ENCODE assay signal across 24 cellular contexts in the genomic region with DNA sequence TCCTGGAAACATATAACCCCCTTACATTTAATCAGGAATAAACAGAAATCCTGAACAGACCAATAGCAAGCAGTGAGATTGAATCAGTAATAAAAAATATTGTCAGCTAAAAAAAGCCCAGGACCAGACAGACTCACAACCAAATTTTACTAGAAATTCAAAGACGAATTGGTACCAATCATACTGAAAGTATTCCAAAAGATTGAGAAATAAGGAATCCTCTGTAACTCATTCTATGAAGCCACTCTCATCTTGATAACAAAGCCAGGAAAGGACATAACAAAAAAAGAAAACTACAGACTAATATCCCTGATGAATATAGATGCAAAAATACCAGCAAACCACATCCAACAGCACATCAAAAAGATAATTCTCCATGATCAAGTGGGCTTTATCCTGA.
"Had no signal": no experiment of that assay in that cellular context is flagged by ENCODE, and none has a peak within 500 bp of the region (broad histone marks: within the 10 kb centered on the region; RNA-seq: fewer than 3 reads in every experiment).

No MANE protein-coding gene starts in this region.

- ATAC-seq: activated CD4-positive, CD25-positive, alpha-beta regulatory T cell treated with anti-CD3 and anti-CD28 coated beads, Interleukin-2, amount 50 U/mL, for 24 hours; effector memory CD8-positive, alpha-beta T cell; gastrocnemius medialis; left ventricle myocardium superior; pancreas; right cardiac atrium; stimulated activated effector memory CD8-positive, alpha-beta T cell treated with anti-CD3 and anti-CD28 coated beads, Interleukin-12 subunit alpha, Interleukin-12 subunit beta, amount 100 ng/mL, for 72 hours; stimulated activated naive CD8-positive, alpha-beta T cell treated with anti-CD3 and anti-CD28 coated beads, Interleukin-15, amount 100 ng/mL, for 72 hours had no signal

- H3K4me1 Mint-ChIP-seq: activated CD4-positive, alpha-beta memory T cell treated with anti-CD3 and anti-CD28 coated beads, Interleukin-2, amount 10 ng/mL, durations not matched to agents 7 days and 5 days; activated CD4-positive, alpha-beta T cell treated with anti-CD3 and anti-CD28 coated beads, Interleukin-2, amount 10 ng/mL, durations not matched to agents 24 days and 14 days; central memory CD8-positive, alpha-beta T cell; stimulated activated effector memory CD8-positive, alpha-beta T cell treated with anti-CD3 and anti-CD28 coated beads, Interleukin-12 subunit alpha, Interleukin-12 subunit beta, amount 100 ng/mL, for 72 hours; stimulated activated naive CD8-positive, alpha-beta T cell treated with anti-CD3 and anti-CD28 coated beads, Interleukin-15, amount 100 ng/mL, for 72 hours had no signal

- H3K4me3 ChIP-seq: colonic mucosa, dorsolateral prefrontal cortex, esophagus muscularis mucosa, gastrocnemius medialis, pancreas, tibial artery had no signal

- H3K36me3 Mint-ChIP-seq: stimulated activated effector memory CD8-positive, alpha-beta T cell treated with anti-CD3 and anti-CD28 coated beads, Interleukin-12 subunit alpha, Interleukin-12 subunit beta, amount 100 ng/mL, for 72 hours had no signal

- H3K27ac Mint-ChIP-seq: activated CD4-positive, alpha-beta memory T cell treated with anti-CD3 and anti-CD28 coated beads, Interleukin-2, amount 10 ng/mL, durations not matched to agents 7 days and 5 days; activated CD4-positive, alpha-beta T cell treated with anti-CD3 and anti-CD28 coated beads, Interleukin-2, amount 10 ng/mL, durations not matched to agents 24 days and 14 days; activated T-helper 1 cell treated with anti-CD3 and anti-CD28 coated beads, Interleukin-12 subunit alpha, Interleukin-12 subunit beta, Interleukin-2, Interleukin-4 antibody, amounts not matched to agents 30 ng/mL and 10 ng/mL and 1 ng/mL, durations not matched to agents 14 hours and 24 hours and 36 hours; effector memory CD8-positive, alpha-beta T cell; nephron progenitor cell; stimulated activated effector memory CD8-positive, alpha-beta T cell treated with anti-CD3 and anti-CD28 coated beads, Interleukin-12 subunit alpha, Interleukin-12 subunit beta, amount 100 ng/mL, for 72 hours; stimulated activated naive CD8-positive, alpha-beta T cell treated with anti-CD3 and anti-CD28 coated beads, Interleukin-15, amount 100 ng/mL, for 72 hours had no signal

- H3K27me3 ChIP-seq: brain microvascular endothelial cell, colonic mucosa, dorsolateral prefrontal cortex, esophagus muscularis mucosa, gastrocnemius medialis, pancreas, tibial artery had no signal

- H3K27ac ChIP-seq: brain microvascular endothelial cell, colonic mucosa, dorsolateral prefrontal cortex, esophagus muscularis mucosa, gastrocnemius medialis, pancreas, tibial artery, VCaP had no signal

- H3K9me3 Mint-ChIP-seq: activated CD4-positive, alpha-beta memory T cell treated with anti-CD3 and anti-CD28 coated beads, Interleukin-2, amount 10 ng/mL, durations not matched to agents 7 days and 5 days; nephron progenitor cell had no signal

- DNase-seq: activated CD4-positive, alpha-beta memory T cell treated with anti-CD3 and anti-CD28 coated beads, Interleukin-2, amount 10 ng/mL, durations not matched to agents 7 days and 5 days; activated CD4-positive, alpha-beta T cell treated with anti-CD3 and anti-CD28 coated beads, Interleukin-2, amount 10 ng/mL, durations not matched to agents 24 days and 14 days; activated gamma-delta T cell; activated naive CD4-positive, alpha-beta T cell treated with anti-CD3 and anti-CD28 coated beads, Interleukin-2, amount 50 U/mL, for 16 hours; aorta; brain microvascular endothelial cell; colonic mucosa; dorsolateral prefrontal cortex; effector memory CD8-positive, alpha-beta T cell; gastrocnemius medialis; hippocampal formation; left ventricle myocardium superior; nephron progenitor cell; pancreas; right cardiac atrium; stimulated activated CD4-positive, alpha-beta T cell treated with anti-CD3 and anti-CD28 coated beads, Interleukin-2, amount 100 ng/mL, for 24 hours; stimulated activated naive CD8-positive, alpha-beta T cell treated with anti-CD3 and anti-CD28 coated beads, Interleukin-15, amount 100 ng/mL, for 72 hours; tibial artery had no signal

- H3K9me3 ChIP-seq: colonic mucosa, esophagus muscularis mucosa, gastrocnemius medialis, tibial artery had no signal

- H3K36me3 ChIP-seq: brain microvascular endothelial cell, colonic mucosa, esophagus muscularis mucosa, gastrocnemius medialis, pancreas, tibial artery had no signal

- H3K4me3 Mint-ChIP-seq: activated CD4-positive, alpha-beta memory T cell treated with anti-CD3 and anti-CD28 coated beads, Interleukin-2, amount 10 ng/mL, durations not matched to agents 7 days and 5 days; activated CD4-positive, alpha-beta T cell treated with anti-CD3 and anti-CD28 coated beads, Interleukin-2, amount 10 ng/mL, durations not matched to agents 24 days and 14 days; activated T-helper 1 cell treated with anti-CD3 and anti-CD28 coated beads, Interleukin-12 subunit alpha, Interleukin-12 subunit beta, Interleukin-2, Interleukin-4 antibody, amounts not matched to agents 30 ng/mL and 10 ng/mL and 1 ng/mL, durations not matched to agents 14 hours and 24 hours and 36 hours; central memory CD8-positive, alpha-beta T cell; effector memory CD8-positive, alpha-beta T cell; nephron progenitor cell; stimulated activated effector memory CD8-positive, alpha-beta T cell treated with anti-CD3 and anti-CD28 coated beads, Interleukin-12 subunit alpha, Interleukin-12 subunit beta, amount 100 ng/mL, for 72 hours; stimulated activated naive CD8-positive, alpha-beta T cell treated with anti-CD3 and anti-CD28 coated beads, Interleukin-15, amount 100 ng/mL, for 72 hours had no signal

- H3K4me1 ChIP-seq: colonic mucosa, gastrocnemius medialis, pancreas had no signal

- H3K27me3 Mint-ChIP-seq: activated CD4-positive, alpha-beta memory T cell treated with anti-CD3 and anti-CD28 coated beads, Interleukin-2, amount 10 ng/mL, durations not matched to agents 7 days and 5 days; activated CD4-positive, alpha-beta T cell treated with anti-CD3 and anti-CD28 coated beads, Interleukin-2, amount 10 ng/mL, durations not matched to agents 24 days and 14 days; central memory CD8-positive, alpha-beta T cell; effector memory CD8-positive, alpha-beta T cell; stimulated activated naive CD8-positive, alpha-beta T cell treated with anti-CD3 and anti-CD28 coated beads, Interleukin-15, amount 100 ng/mL, for 72 hours had no signal
